ENCODE assay signal across 14 cellular contexts in genomic region chr3:146157325-146158060, GRCh38. TPM values are rescaled to one million over a fixed set of nuclear protein-coding genes. Genes with fewer than 3 reads are reported as not detected.
DNase-seq lines count a peak whose midpoint lies in the region; ATAC-seq, FAIRE-seq and TF ChIP-seq lines count a peak whose summit lies in the region.
"Had no signal": no experiment of that assay in that cellular context is flagged by ENCODE, and none has a peak within 500 bp of the region (broad histone marks: within the 10 kb centered on the region; RNA-seq: fewer than 3 reads in every experiment).

No MANE protein-coding gene starts in this region.

- no peaks in the 10 kb centered on the region for H3K9me3 ChIP-seq in GM23248 (ENCODE audit: low read depth)
- H3K9me3 ChIP-seq in HepG2 (ENCODE audit: low read length) = no peaks in the 10 kb centered on the region
- H3K9me3 ChIP-seq in smooth muscle cell (replicated peaks; ENCODE audit: low read depth) = no peaks in the 10 kb centered on the region
- H3K9me3 ChIP-seq: adrenal gland had no signal

- peaks cover 93% of the 10 kb centered on the region for H3K79me2 ChIP-seq in GM23248 (ENCODE audit: insufficient read depth)
- peaks cover 88% of the 10 kb centered on the region for H3K79me2 ChIP-seq in HepG2 (ENCODE audit: insufficient read depth, low read length)
- H3K79me2 ChIP-seq in smooth muscle cell (ENCODE audit: low read depth) = peaks cover 94% of the 10 kb centered on the region

- no peaks in the 10 kb centered on the region for H3K9me2 ChIP-seq in GM23248 (ENCODE audit: insufficient read depth)

- in situ Hi-C loops in GM23248 (cut with MboI) = loop anchor here (25.0 kb wide), 1 partner anchor 370 kb away; no protein-coding TSS in a partner anchor
- in situ Hi-C loops in HepG2 (cut with HindIII; ENCODE audit: extremely low pct_ligation_motif_present, low pct_unique_long_range_greater_than_20kb) = no loop called here

- TF ChIP-seq CTCF in brain (conservative IDR thresholded peaks at IDR 0.05) (no peak), HepG2 (CRISPR knock-in tag; IDR thresholded peaks at IDR 0.05) (no peak), smooth muscle cell (IDR thresholded peaks at IDR 0.05; ENCODE audit: borderline replicate concordance, insufficient read depth, poor library complexity, severe bottlenecking) (no peak)

- POLR2A ChIA-PET in HepG2 (lab: Yijun Ruan, JAX) = interaction anchor here (1.1 kb wide), 1 partner anchor 69 kb away, joined by 3 read pairs; no protein-coding TSS in a partner anchor

- H3K27ac Mint-ChIP-seq in brain = peak overlapping the region in 3 of 5 experiments; percentile 51 to 98 (median 64)
- no peak overlapping the region for H3K27ac Mint-ChIP-seq in activated naive CD4-positive, alpha-beta T cell treated with anti-CD3 and anti-CD28 coated beads, Interleukin-2, amount 10 ng/mL, durations not matched to agents 7 days and 5 days
- H3K27ac Mint-ChIP-seq: CD4-positive, alpha-beta T cell; naive B cell had no signal

- TF ChIP-seq POLR2A in HepG2 (IDR thresholded peaks at IDR 0.05; ENCODE audit: insufficient read depth in 1 of 2, low read depth in 2 of 2, low read length in 2 of 2) = no peak

- H3K4me3 ChIP-seq in GM23248 (peak overlapping the region; percentile 95), HepG2 (replicated peaks in 1 of 3; ENCODE audit: insufficient read depth in 1 of 3, low read depth in 2 of 3, low read length in 3 of 3) (peak overlapping the region; percentile 94 to 96 (median 94); a peak in 5 of 6 replicates), smooth muscle cell (peak overlapping the region; percentile 88)
- H3K4me3 ChIP-seq: adrenal gland had no signal

- H3K36me3 ChIP-seq in GM23248 (ENCODE audit: low read depth) = 0 out of 2 replicates have a peak, but pooled peaks cover 5% of the 10 kb centered on the region
- H3K36me3 ChIP-seq in HepG2 (replicated peaks in 1 of 2; ENCODE audit: control insufficient read depth in 1 of 2, insufficient read depth in 2 of 2, low read length in 2 of 2) = peaks cover 0 to 4% of the 10 kb centered on the region in 2 experiments; a peak in 2 of 5 replicates
- no peaks in the 10 kb centered on the region for H3K36me3 ChIP-seq in smooth muscle cell (ENCODE audit: low read depth)
- H3K36me3 ChIP-seq: adrenal gland had no signal

- peaks cover 0 to 3% (median 0%) of the 10 kb centered on the region in 5 experiments for H3K9me3 Mint-ChIP-seq in brain
- H3K9me3 Mint-ChIP-seq in activated naive CD4-positive, alpha-beta T cell treated with anti-CD3 and anti-CD28 coated beads, Interleukin-2, amount 10 ng/mL, durations not matched to agents 7 days and 5 days = no peaks in the 10 kb centered on the region
- H3K9me3 Mint-ChIP-seq: CD4-positive, alpha-beta T cell; naive B cell had no signal

- no peak for DNase-seq in GM23248
- DNase-seq in HepG2 (ENCODE audit: low spot score) = no peak
- no peak for DNase-seq in smooth muscle cell (lab: John Stamatoyannopoulos, UW; ENCODE audit: unreplicated experiment)
- no peak for DNase-seq in activated naive CD4-positive, alpha-beta T cell treated with anti-CD3 and anti-CD28 coated beads, Interleukin-2, amount 10 ng/mL, durations not matched to agents 7 days and 5 days
- DNase-seq in activated CD4-positive, CD25-positive, alpha-beta regulatory T cell (lab: John Stamatoyannopoulos, UW) = no peak
- no peak for DNase-seq in retina
- no peak for DNase-seq in amniotic stem cell (lab: John Stamatoyannopoulos, UW)
- DNase-seq: adrenal gland; CD4-positive, alpha-beta T cell; naive B cell; T-helper 2 cell had no signal

- H3K27ac ChIP-seq in GM23248 = no peak overlapping the region
- H3K27ac ChIP-seq in HepG2 (ENCODE audit: extremely low read length, insufficient read depth, low read length) = peak overlapping the region; percentile 53
- peak overlapping the region; percentile 96 for H3K27ac ChIP-seq in smooth muscle cell (ENCODE audit: low read depth)
- H3K27ac ChIP-seq: KMS-11 had no signal

- H3K4me1 ChIP-seq in GM23248 (ENCODE audit: insufficient read depth) = peaks cover 40% of the 10 kb centered on the region
- peaks cover 65% of the 10 kb centered on the region for H3K4me1 ChIP-seq in HepG2 (ENCODE audit: insufficient read depth, low read length)
- peaks cover 22% of the 10 kb centered on the region for H3K4me1 ChIP-seq in smooth muscle cell (ENCODE audit: low read depth)

- no peak for TF ChIP-seq EP300 in HepG2 (IDR thresholded peaks at IDR 0.05; ENCODE audit: low read depth in 2 of 2, low read length in 2 of 2)
- TF ChIP-seq EP300 in HepG2 (CRISPR knock-in tag; IDR thresholded peaks at IDR 0.05; ENCODE audit: borderline replicate concordance) = no peak

- H3F3A ChIP-seq in GM23248 (ENCODE audit: insufficient read depth) (peaks cover 43% of the 10 kb centered on the region), smooth muscle cell (ENCODE audit: low read depth) (peaks cover 24% of the 10 kb centered on the region)

- 97 to 100% methylated on average over 2 of the region's 2 CpGs for WGBS in GM23248 (ENCODE audit: low coverage in 1 of 2, low lambda C conversion rate in 2 of 2, missing lambda C conversion rate in 2 of 2), 2 experiments
- 62% methylated on average over 2 of the region's 2 CpGs for WGBS in HepG2 (ENCODE audit: low lambda C conversion rate)
- WGBS in smooth muscle cell (ENCODE audit: low lambda C conversion rate) = 48% methylated on average over 2 of the region's 2 CpGs

- H3K27me3 ChIP-seq in GM23248 (replicated peaks; ENCODE audit: insufficient read depth) = no peaks in the 10 kb centered on the region
- no peaks in the 10 kb centered on the region; a peak in 1 of 5 replicates for H3K27me3 ChIP-seq in HepG2 (ENCODE audit: control insufficient read depth in 1 of 2, insufficient read depth in 2 of 2, low read length in 2 of 2)
- H3K27me3 ChIP-seq in smooth muscle cell (ENCODE audit: low read depth) = no peaks in the 10 kb centered on the region
- H3K27me3 ChIP-seq: adrenal gland had no signal

- BruUV-seq in HepG2 (replicated peaks; lab: Mats Ljungman, UMichigan) = no TSS peak

- peaks cover 7% of the 10 kb centered on the region for H3K27me3 Mint-ChIP-seq in brain
- H3K27me3 Mint-ChIP-seq in activated naive CD4-positive, alpha-beta T cell treated with anti-CD3 and anti-CD28 coated beads, Interleukin-2, amount 10 ng/mL, durations not matched to agents 7 days and 5 days = peaks cover 29% of the 10 kb centered on the region

- H4K20me1 ChIP-seq in GM23248 (ENCODE audit: insufficient read depth) = peaks cover 8% of the 10 kb centered on the region
- peaks cover 81% of the 10 kb centered on the region for H4K20me1 ChIP-seq in HepG2 (ENCODE audit: insufficient read depth, low read length)
- H4K20me1 ChIP-seq in smooth muscle cell (ENCODE audit: low read depth) = peaks cover 84% of the 10 kb centered on the region

- CTCF ChIA-PET in HepG2 (lab: Yijun Ruan, JAX; ENCODE audit: low intra/inter-chr PET ratio, low total read pairs) = no interaction called here
- CTCF ChIA-PET in activated naive CD4-positive, alpha-beta T cell treated with anti-CD3 and anti-CD28 coated beads, Interleukin-2, amount 10 ng/mL, durations not matched to agents 7 days and 5 days (lab: Charles Lee) = no interaction called here

- ATAC-seq in HepG2 = no peak

- intact Hi-C loops in HepG2 (cut with micrococcal nuclease; ENCODE audit: unreplicated experiment) = loop anchor here (10.0 kb wide), 1 partner anchor 1207 kb away; no protein-coding TSS in a partner anchor

- H2AFZ ChIP-seq in GM23248 (no peak overlapping the region), HepG2 (ENCODE audit: low read length) (no peak overlapping the region), smooth muscle cell (ENCODE audit: low read depth) (no peak overlapping the region)

- no peak for FAIRE-seq in HepG2 (lab: Jason Lieb, UNC)
- FAIRE-seq: endometrium had no signal

- peaks cover 82% of the 10 kb centered on the region for H3K4me1 Mint-ChIP-seq in brain
- H3K4me1 Mint-ChIP-seq in activated naive CD4-positive, alpha-beta T cell treated with anti-CD3 and anti-CD28 coated beads, Interleukin-2, amount 10 ng/mL, durations not matched to agents 7 days and 5 days = peaks cover 16% of the 10 kb centered on the region

- peaks cover 4% of the 10 kb centered on the region for H3K36me3 Mint-ChIP-seq in brain
- no peaks in the 10 kb centered on the region for H3K36me3 Mint-ChIP-seq in activated naive CD4-positive, alpha-beta T cell treated with anti-CD3 and anti-CD28 coated beads, Interleukin-2, amount 10 ng/mL, durations not matched to agents 7 days and 5 days
- H3K36me3 Mint-ChIP-seq: naive B cell had no signal

- TF ChIP-seq RAD21 in HepG2 (CRISPR knock-in tag; IDR thresholded peaks at IDR 0.05) = no peak

- H3K4me2 ChIP-seq in GM23248 (ENCODE audit: unreplicated experiment) (peak overlapping the region; percentile 98), HepG2 (ENCODE audit: low read depth, low read length) (peak overlapping the region; percentile 87), smooth muscle cell (peak overlapping the region; percentile 89)
- H3K4me2 ChIP-seq: KMS-11 had no signal

- peak overlapping the region; percentile 90 for H3K9ac ChIP-seq in GM23248
- peak overlapping the region; percentile 92; the same call in 1 of the 2 replicates for H3K9ac ChIP-seq in HepG2 (ENCODE audit: insufficient read depth, low read depth, low read length)
- peak overlapping the region; percentile 93 for H3K9ac ChIP-seq in smooth muscle cell (ENCODE audit: low read depth)
- H3K9ac ChIP-seq: KMS-11 had no signal

- peak overlapping the region; percentile 25 to 98 (median 94) for H3K4me3 Mint-ChIP-seq in brain
- no peak overlapping the region for H3K4me3 Mint-ChIP-seq in activated naive CD4-positive, alpha-beta T cell treated with anti-CD3 and anti-CD28 coated beads, Interleukin-2, amount 10 ng/mL, durations not matched to agents 7 days and 5 days
- H3K4me3 Mint-ChIP-seq: CD4-positive, alpha-beta T cell; naive B cell had no signal

RNA-seq across cellular contexts. Expression of gene PLOD2, which starts 3.5 kb away (rescaled TPM):
- total RNA-seq in GM23248 (2014; rRNA removed; shearing (Covaris generic)) = 306 and 330 TPM in 2 replicates
- polyA plus RNA-seq in GM23248 (2016; fragmentation: Nextera tagmentation; extraction: Ambion mirVana) (288 and 300 TPM in 2 replicates), brain (ENCODE audit: insufficient read depth, low read depth, low replicate concordance) (1.7 TPM), HepG2 (2011; rRNA removed) (117 and 161 TPM in 2 replicates), smooth muscle cell (293 and 372 TPM in 2 replicates)
- total RNA-seq in HepG2 (2016; rRNA removed; fragmentation: Illumina TruSeq; extraction: Trizol) (65.4 and 107 TPM in 2 replicates), smooth muscle cell (658 and 786 TPM in 2 replicates)
- 55.1 and 56.4 TPM in 2 replicates for total RNA-seq in HepG2 (2016; cell fraction: cytosol; rRNA removed; fragmentation: Illumina TruSeq; extraction: Trizol; ENCODE audit: low read depth)
- total RNA-seq in HepG2 (2016; cell fraction: insoluble cytoplasmic fraction; rRNA removed; fragmentation: Illumina TruSeq; extraction: Trizol) = 58.2 and 109 TPM in 2 replicates
- 31.2 and 40.2 TPM in 2 replicates for total RNA-seq in HepG2 (2016; cell fraction: membrane; rRNA removed; fragmentation: Illumina TruSeq; extraction: Trizol)
- total RNA-seq in HepG2 (2016; cell fraction: nucleus; rRNA removed; fragmentation: Illumina TruSeq; extraction: Trizol) = 140 and 154 TPM in 2 replicates
- polyA plus RNA-seq in HepG2 (2011; cell fraction: cytosol; rRNA removed) = 48.7 and 83.1 TPM in 2 replicates
- polyA plus RNA-seq in HepG2 (2011; cell fraction: nucleus; rRNA removed) = 63.2 and 66.3 TPM in 2 replicates
- 380 and 471 TPM in 2 replicates for polyA plus RNA-seq in HepG2 (2012)
- 4.4 and 5.3 TPM in 2 replicates for polyA plus RNA-seq in HepG2 (2016; cell fraction: cytosol; fragmentation: Illumina TruSeq; extraction: Trizol; ENCODE audit: low read depth)
- 50.2 and 53.0 TPM in 2 replicates for polyA plus RNA-seq in HepG2 (2016; cell fraction: insoluble cytoplasmic fraction; fragmentation: Illumina TruSeq; extraction: Trizol; ENCODE audit: low read depth)
- polyA plus RNA-seq in HepG2 (2016; cell fraction: membrane; fragmentation: Illumina TruSeq; extraction: Trizol; ENCODE audit: low read depth) = 12.8 and 17.0 TPM in 2 replicates
- polyA plus RNA-seq in HepG2 (2016; cell fraction: nucleus; fragmentation: Illumina TruSeq; extraction: Trizol; ENCODE audit: insufficient read depth, low read depth) = 140 and 144 TPM in 2 replicates
- 4.7 and 59.2 TPM in 2 replicates for polyA minus RNA-seq in HepG2 (2011; rRNA and poly(A)+ RNA removed; ENCODE audit: low replicate concordance)
- 147 and 173 TPM in 2 replicates for polyA minus RNA-seq in HepG2 (2011; cell fraction: cytosol; rRNA and poly(A)+ RNA removed)
- 370 and 469 TPM in 2 replicates for polyA minus RNA-seq in HepG2 (2011; cell fraction: nucleus; rRNA and poly(A)+ RNA removed)
- total RNA-seq: CD4-positive, alpha-beta T cell had no signal
